Comparison of ENCODE assay signal across 9 cellular contexts in genomic region chr4:71732706-71733105, GRCh38. TPM values are rescaled to one million over a fixed set of nuclear protein-coding genes. Genes with fewer than 3 reads are reported as not detected.
A peak's percentile ranks its signal among the peaks of the same experiment; 100 is the strongest.
DNase-seq lines count a peak whose midpoint lies in the region; ATAC-seq, FAIRE-seq and TF ChIP-seq lines count a peak whose summit lies in the region.
"Had no signal": no experiment of that assay in that cellular context is flagged by ENCODE, and none has a peak within 500 bp of the region (broad histone marks: within the 10 kb centered on the region; RNA-seq: fewer than 3 reads in every experiment).

No MANE protein-coding gene starts in this region.

- in situ Hi-C loops in HepG2 (cut with HindIII; ENCODE audit: extremely low pct_ligation_motif_present, low pct_unique_long_range_greater_than_20kb) = loop anchor here (5.0 kb wide), 1 partner anchor 570 kb away; no protein-coding TSS in a partner anchor

- no peaks in the 10 kb centered on the region for H4K20me1 ChIP-seq in HepG2 (ENCODE audit: insufficient read depth, low read length)

- ATAC-seq in HepG2 (no peak), HG03045 (IDR thresholded peaks at IDR 0.05; ENCODE audit: unreplicated experiment) (no peak), HG02870 (IDR thresholded peaks at IDR 0.05; ENCODE audit: unreplicated experiment) (no peak)
- no peak for ATAC-seq in CD4-positive, alpha-beta T cell (ENCODE audit: poor library complexity)

- no peaks in the 10 kb centered on the region for H3K36me3 ChIP-seq in HepG2 (replicated peaks in 1 of 2; ENCODE audit: control insufficient read depth in 1 of 2, insufficient read depth in 2 of 2, low read length in 2 of 2)

- H3K4me1 Mint-ChIP-seq in CD4-positive, alpha-beta T cell (ENCODE audit: low read depth) = no peaks in the 10 kb centered on the region

- H3K79me2 ChIP-seq in HepG2 (ENCODE audit: insufficient read depth, low read length) = no peaks in the 10 kb centered on the region

- H3K9me3 Mint-ChIP-seq in CD4-positive, alpha-beta T cell = peaks cover 4% of the 10 kb centered on the region

- no peaks in the 10 kb centered on the region for H3K36me3 Mint-ChIP-seq in CD4-positive, alpha-beta T cell (ENCODE audit: low read depth)

- BruUV-seq in HepG2 (replicated peaks; lab: Mats Ljungman, UMichigan) = no TSS peak

- H3K4me3 Mint-ChIP-seq in CD4-positive, alpha-beta T cell = no peak overlapping the region

- H3K9ac ChIP-seq in HepG2 (ENCODE audit: insufficient read depth, low read depth, low read length) = no peak overlapping the region

- no peak overlapping the region for H3K27ac ChIP-seq in HepG2 (ENCODE audit: extremely low read length, insufficient read depth, low read length)
- H3K27ac ChIP-seq in CD4-positive, alpha-beta T cell (ENCODE audit: low read depth, low read length) = no peak overlapping the region

- 52% methylated on average over 2 of the region's 2 CpGs for WGBS in HepG2 (ENCODE audit: low lambda C conversion rate)

- H3K27me3 Mint-ChIP-seq in CD4-positive, alpha-beta T cell = peaks cover 10% of the 10 kb centered on the region

- peak; percentile 46 for TF ChIP-seq CTCF in HepG2 (CRISPR knock-in tag; IDR thresholded peaks at IDR 0.05)
- no peak for TF ChIP-seq CTCF in CD4-positive, alpha-beta T cell (IDR thresholded peaks at IDR 0.05)

- H3K4me1 ChIP-seq in HepG2 (ENCODE audit: insufficient read depth, low read length) = no peaks in the 10 kb centered on the region

- CTCF ChIA-PET in HepG2 (lab: Yijun Ruan, JAX; ENCODE audit: low intra/inter-chr PET ratio, low total read pairs) = interaction anchor here (1.6 kb wide), 1 partner anchor 570 kb away, joined by 5 read pairs; no protein-coding TSS in a partner anchor
- CTCF ChIA-PET in CD4-positive, alpha-beta T cell (lab: Charles Lee) = no interaction called here

- no peak for TF ChIP-seq EP300 in HepG2 (IDR thresholded peaks at IDR 0.05; ENCODE audit: low read depth in 2 of 2, low read length in 2 of 2)
- TF ChIP-seq EP300 in HepG2 (CRISPR knock-in tag; IDR thresholded peaks at IDR 0.05; ENCODE audit: borderline replicate concordance) = no peak

- H3K27me3 ChIP-seq in HepG2 (ENCODE audit: control insufficient read depth in 1 of 2, insufficient read depth in 2 of 2, low read length in 2 of 2) = no peaks in the 10 kb centered on the region
- H3K27me3 ChIP-seq in CD4-positive, alpha-beta T cell (ENCODE audit: control insufficient read depth, insufficient read depth, low read length) = no peaks in the 10 kb centered on the region

- POLR2A ChIA-PET in HepG2 (lab: Yijun Ruan, JAX) = no interaction called here
- POLR2A ChIA-PET in CD4-positive, alpha-beta T cell (lab: Charles Lee) = no interaction called here

- intact Hi-C loops in HepG2 (cut with micrococcal nuclease; ENCODE audit: unreplicated experiment) = loop anchor here (1.0 to 5.0 kb wide), 4 partner anchors 555 to 1285 kb away; no protein-coding TSS in a partner anchor
- intact Hi-C loops in CD4-positive, alpha-beta T cell (cut with DNase I, micrococcal nuclease) = no loop called here

- no peak overlapping the region for H3K27ac Mint-ChIP-seq in CD4-positive, alpha-beta T cell

- no peak for TF ChIP-seq POLR2A in HepG2 (IDR thresholded peaks at IDR 0.05; ENCODE audit: insufficient read depth in 1 of 2, low read depth in 2 of 2, low read length in 2 of 2)

- H2AFZ ChIP-seq in HepG2 (ENCODE audit: low read length) = no peak overlapping the region

- H3K4me3 ChIP-seq in Jurkat, Clone E6-1 (ENCODE audit: low read length) = no peak overlapping the region
- H3K4me3 ChIP-seq in HepG2 (replicated peaks in 1 of 3; ENCODE audit: insufficient read depth in 1 of 3, low read depth in 2 of 3, low read length in 3 of 3) = no peak overlapping the region

- no peak overlapping the region for H3K4me2 ChIP-seq in HepG2 (ENCODE audit: low read depth, low read length)

- no peak for TF ChIP-seq RAD21 in HepG2 (CRISPR knock-in tag; IDR thresholded peaks at IDR 0.05)

- FAIRE-seq in HepG2 (lab: Jason Lieb, UNC) = peak; percentile 8

- H3K9me3 ChIP-seq in HepG2 (ENCODE audit: low read length) = peaks cover 7% of the 10 kb centered on the region; the same call in 1 of the 2 replicates
- H3K9me3 ChIP-seq in CD4-positive, alpha-beta T cell (ENCODE audit: control insufficient read depth, low read length) = no peaks in the 10 kb centered on the region

- DNase-seq in COR-L47 (lab: John Stamatoyannopoulos, UW) (peak; percentile 30), amniotic epithelial cell (ENCODE audit: low read depth) (peak; percentile 64), HepG2 (ENCODE audit: low spot score) (peak; percentile 13), T-helper 2 cell (no peak)
- peak; percentile 35 for DNase-seq in Jurkat, Clone E6-1 (ENCODE audit: low read depth, low spot score)
- DNase-seq in CD4-positive, alpha-beta T cell = no peak

TF ChIP-seq in HepG2, 621 proteins besides CTCF, POLR2A, EP300 and RAD21 (continues in another document):
- TF ChIP-seq PRMT3 (CRISPR knock-in tag; IDR thresholded peaks at IDR 0.05; ENCODE audit: borderline replicate concordance, low read depth) (no peak), ZNF543 (CRISPR knock-in tag; IDR thresholded peaks at IDR 0.05) (no peak), MAFF (IDR thresholded peaks at IDR 0.05; ENCODE audit: low read depth, low read length) (peak; percentile 77), ZNF253 (CRISPR knock-in tag; IDR thresholded peaks at IDR 0.05; ENCODE audit: borderline replicate concordance) (no peak), BCLAF1 (IDR thresholded peaks at IDR 0.05) (no peak), ZBTB37 (CRISPR knock-in tag; IDR thresholded peaks at IDR 0.05) (no peak), NFE2 (CRISPR knock-in tag; IDR thresholded peaks at IDR 0.05) (peak; percentile 57; the same call in 1 of the 2 replicates), PLSCR1 (CRISPR knock-in tag; IDR thresholded peaks at IDR 0.05; ENCODE audit: borderline replicate concordance) (no peak), ISX (CRISPR knock-in tag; conservative IDR thresholded peaks at IDR 0.05) (no peak)

RNA-seq across cellular contexts. Expression of gene GC, which starts 51.2 kb away (rescaled TPM):
- not detected for polyA plus RNA-seq in Jurkat, Clone E6-1 (2012; ENCODE audit: insufficient read depth, insufficient read length)
- total RNA-seq in HepG2 (2016; rRNA removed; fragmentation: Illumina TruSeq; extraction: Trizol) = 0.35 TPM in 1 of 2 replicates, not detected in the other
- total RNA-seq in HepG2 (2016; cell fraction: cytosol; rRNA removed; fragmentation: Illumina TruSeq; extraction: Trizol; ENCODE audit: low read depth) = not detected in 2 replicates
- 0.26 TPM in 1 of 2 replicates, not detected in the other for total RNA-seq in HepG2 (2016; cell fraction: insoluble cytoplasmic fraction; rRNA removed; fragmentation: Illumina TruSeq; extraction: Trizol)
- total RNA-seq in HepG2 (2016; cell fraction: membrane; rRNA removed; fragmentation: Illumina TruSeq; extraction: Trizol) = not detected in 2 replicates
- total RNA-seq in HepG2 (2016; cell fraction: nucleus; rRNA removed; fragmentation: Illumina TruSeq; extraction: Trizol) = 0.66 TPM in 1 of 2 replicates, not detected in the other
- polyA plus RNA-seq in HepG2 (2011; rRNA removed) = 0.18 TPM in 2 replicates
- polyA plus RNA-seq in HepG2 (2011; cell fraction: cytosol; rRNA removed) = 0.14 and 0.25 TPM in 2 replicates
- polyA plus RNA-seq in HepG2 (2011; cell fraction: nucleus; rRNA removed) = 0.12 TPM in 1 of 2 replicates, not detected in the other
- polyA plus RNA-seq in HepG2 (2012) = 0.11 TPM in 1 of 2 replicates, not detected in the other
- 0.26 TPM in 1 of 2 replicates, not detected in the other for polyA plus RNA-seq in HepG2 (2016; cell fraction: cytosol; fragmentation: Illumina TruSeq; extraction: Trizol; ENCODE audit: low read depth)
- 0.20 TPM in 1 of 2 replicates, not detected in the other for polyA plus RNA-seq in HepG2 (2016; cell fraction: insoluble cytoplasmic fraction; fragmentation: Illumina TruSeq; extraction: Trizol; ENCODE audit: low read depth)
- polyA plus RNA-seq in HepG2 (2016; cell fraction: membrane; fragmentation: Illumina TruSeq; extraction: Trizol; ENCODE audit: low read depth) = not detected in 2 replicates
- 1.3 TPM in 1 of 2 replicates, not detected in the other for polyA plus RNA-seq in HepG2 (2016; cell fraction: nucleus; fragmentation: Illumina TruSeq; extraction: Trizol; ENCODE audit: insufficient read depth, low read depth)
- polyA minus RNA-seq in HepG2 (2011; rRNA and poly(A)+ RNA removed; ENCODE audit: low replicate concordance) = not detected in 2 replicates
- not detected in 2 replicates for polyA minus RNA-seq in HepG2 (2011; cell fraction: cytosol; rRNA and poly(A)+ RNA removed)
- polyA minus RNA-seq in HepG2 (2011; cell fraction: nucleus; rRNA and poly(A)+ RNA removed) = not detected in 2 replicates
- not detected for total RNA-seq in CD4-positive, alpha-beta T cell
- total RNA-seq: T-helper 2 cell treated with Interferon-gamma antibody and Interleukin-4, amounts not matched to agents 100 ng/mL and 5 ng/mL, for 36 hours had no signal

Comparison
In these comparisons a context has a peak if more than half of its experiments do, and no peak if none do; other contexts are left out.
1. DNase-seq: peak in COR-L47 (single experiment), Jurkat, Clone E6-1 (single experiment), amniotic epithelial cell (single experiment) and HepG2 (single experiment); none in CD4-positive, alpha-beta T cell (0 of 10) and T-helper 2 cell (0 of 5).